ENCODE assay signal across 15 cellular contexts in genomic region chr5:175684931-175685330, GRCh38. TPM values are rescaled to one million over a fixed set of nuclear protein-coding genes. Genes with fewer than 3 reads are reported as not detected.
"Had no signal": no experiment of that assay in that cellular context is flagged by ENCODE, and none has a peak within 500 bp of the region (broad histone marks: within the 10 kb centered on the region; RNA-seq: fewer than 3 reads in every experiment).

No MANE protein-coding gene starts in this region.

- H3K27ac Mint-ChIP-seq: activated B cell treated with CpG ODN at 0.5 μM for 24 hours; activated CD4-positive, alpha-beta T cell treated with anti-CD3 and anti-CD28 coated beads, Interleukin-2, amount 10 ng/mL, durations not matched to agents 7 days and 5 days; activated CD8-positive, alpha-beta T cell treated with anti-CD3 and anti-CD28 coated beads, Interleukin-2, amount 10 ng/mL, durations not matched to agents 7 days and 5 days; dendritic cell treated with granulocyte-macrophage colony-stimulating factor and Interleukin-4, amounts not matched to agents 40 ng/mL and 50 ng/mL, for 4 days had no signal

- H3K4me1 ChIP-seq: breast epithelium, transverse colon had no signal

- H3K27me3 ChIP-seq: transverse colon had no signal

- H3K27me3 Mint-ChIP-seq: activated CD4-positive, alpha-beta T cell treated with anti-CD3 and anti-CD28 coated beads, Interleukin-2, amount 10 ng/mL, durations not matched to agents 7 days and 5 days; dendritic cell treated with granulocyte-macrophage colony-stimulating factor and Interleukin-4, amounts not matched to agents 40 ng/mL and 50 ng/mL, for 4 days; naive thymus-derived CD8-positive, alpha-beta T cell had no signal

- H3K27ac ChIP-seq: breast epithelium, esophagus squamous epithelium, transverse colon had no signal

- H3K36me3 ChIP-seq: breast epithelium, esophagus squamous epithelium, transverse colon had no signal

- H3K9me3 ChIP-seq: breast epithelium, esophagus squamous epithelium, transverse colon had no signal

- H3K4me3 Mint-ChIP-seq: activated B cell treated with CpG ODN at 0.5 μM for 24 hours; activated CD4-positive, alpha-beta T cell treated with anti-CD3 and anti-CD28 coated beads, Interleukin-2, amount 10 ng/mL, durations not matched to agents 7 days and 5 days; activated CD8-positive, alpha-beta T cell treated with anti-CD3 and anti-CD28 coated beads, Interleukin-2, amount 10 ng/mL, durations not matched to agents 7 days and 5 days; dendritic cell treated with granulocyte-macrophage colony-stimulating factor and Interleukin-4, amounts not matched to agents 40 ng/mL and 50 ng/mL, for 4 days had no signal

- H3K4me3 ChIP-seq: breast epithelium, esophagus squamous epithelium, transverse colon had no signal

- H3K9me3 Mint-ChIP-seq: activated B cell treated with CpG ODN at 0.5 μM for 24 hours; activated CD4-positive, alpha-beta T cell treated with anti-CD3 and anti-CD28 coated beads, Interleukin-2, amount 10 ng/mL, durations not matched to agents 7 days and 5 days; dendritic cell treated with granulocyte-macrophage colony-stimulating factor and Interleukin-4, amounts not matched to agents 40 ng/mL and 50 ng/mL, for 4 days; naive thymus-derived CD8-positive, alpha-beta T cell had no signal

- DNase-seq: activated B cell treated with CpG ODN at 0.5 μM for 24 hours; activated CD4-positive, alpha-beta T cell treated with anti-CD3 and anti-CD28 coated beads, Interleukin-2, amount 10 ng/mL, durations not matched to agents 7 days and 5 days; activated CD8-positive, alpha-beta T cell treated with anti-CD3 and anti-CD28 coated beads, Interleukin-2, amount 10 ng/mL, durations not matched to agents 7 days and 5 days; activated effector memory CD4-positive, alpha-beta T cell treated with anti-CD3 and anti-CD28 coated beads, Interleukin-2, amount 50 U/mL, for 16 hours; activated T-cell treated with anti-CD3 and anti-CD28 coated beads, Interleukin-2, amount 50 U/mL, for 48 hours; effector CD8-positive, alpha-beta T cell; esophagus squamous epithelium; mesenchymal stem cell; naive thymus-derived CD8-positive, alpha-beta T cell; retina; stimulated activated CD4-positive, alpha-beta T cell treated with anti-CD3 and anti-CD28 coated beads, Interleukin-2, amount 100 ng/mL, for 24 hours; stimulated activated naive CD4-positive, alpha-beta T cell treated with Interleukin-2 at 50 U/mL for 16 hours; transverse colon had no signal

- ATAC-seq: activated CD8-positive, alpha-beta T cell treated with anti-CD3 and anti-CD28 coated beads, Interleukin-2, amount 10 ng/mL, durations not matched to agents 7 days and 5 days; naive thymus-derived CD8-positive, alpha-beta T cell had no signal

- H3K4me1 Mint-ChIP-seq: activated B cell treated with CpG ODN at 0.5 μM for 24 hours had no signal

RNA-seq across cellular contexts. Expression of gene HRH2, which starts 27.1 kb away (rescaled TPM):
- total RNA-seq: activated B cell treated with CpG ODN at 0.5 μM for 24 hours had no signal
